In the genomic region with DNA sequence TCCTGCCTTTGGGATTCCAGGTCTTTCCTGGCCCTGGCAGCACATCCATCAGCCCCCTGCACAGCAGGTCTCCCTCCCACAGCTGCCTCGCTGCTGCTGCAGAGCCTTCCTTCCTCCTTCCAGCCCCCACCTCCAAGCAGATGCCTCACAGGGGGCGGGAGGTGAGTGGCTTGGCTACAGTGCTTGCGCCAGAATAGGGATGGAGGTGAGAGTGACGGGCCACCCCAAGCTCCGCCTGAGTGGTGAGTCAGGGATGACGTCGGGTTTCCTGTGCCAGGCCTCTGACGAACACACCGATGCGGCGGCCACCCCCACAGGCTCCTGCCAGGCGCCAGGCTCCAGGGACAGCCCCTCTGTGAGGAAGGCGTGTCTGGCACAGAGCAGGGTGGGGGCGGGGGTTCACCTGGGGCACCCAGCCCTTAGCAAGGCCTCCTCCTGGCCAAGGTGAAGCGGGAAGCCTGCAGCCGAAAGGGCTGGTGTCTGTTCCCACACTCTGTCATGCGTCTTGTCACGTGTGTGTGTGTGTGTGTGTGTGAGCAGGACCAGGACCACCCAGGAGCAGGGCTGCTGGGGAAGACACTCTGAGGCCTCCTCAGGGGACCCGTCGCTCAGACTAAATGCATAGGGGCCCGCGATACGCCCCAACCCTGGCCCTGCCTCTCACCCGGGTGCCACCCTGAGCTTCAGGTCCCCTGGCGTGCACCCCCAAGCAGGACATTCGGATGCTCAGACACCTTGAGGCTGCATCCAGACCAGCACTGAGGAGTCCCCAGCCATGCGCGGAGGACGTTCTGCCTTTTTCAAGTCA, we compare ENCODE assay signal across 1 cellular context.
TF ChIP-seq lines count a peak whose summit lies in the region.

No MANE protein-coding gene starts in this region.

TF ChIP-seq in GM12878, 131 proteins besides CTCF, POLR2A, EP300 and RAD21 (continued from another document and continues in another):
- TF ChIP-seq, protein P1, sequence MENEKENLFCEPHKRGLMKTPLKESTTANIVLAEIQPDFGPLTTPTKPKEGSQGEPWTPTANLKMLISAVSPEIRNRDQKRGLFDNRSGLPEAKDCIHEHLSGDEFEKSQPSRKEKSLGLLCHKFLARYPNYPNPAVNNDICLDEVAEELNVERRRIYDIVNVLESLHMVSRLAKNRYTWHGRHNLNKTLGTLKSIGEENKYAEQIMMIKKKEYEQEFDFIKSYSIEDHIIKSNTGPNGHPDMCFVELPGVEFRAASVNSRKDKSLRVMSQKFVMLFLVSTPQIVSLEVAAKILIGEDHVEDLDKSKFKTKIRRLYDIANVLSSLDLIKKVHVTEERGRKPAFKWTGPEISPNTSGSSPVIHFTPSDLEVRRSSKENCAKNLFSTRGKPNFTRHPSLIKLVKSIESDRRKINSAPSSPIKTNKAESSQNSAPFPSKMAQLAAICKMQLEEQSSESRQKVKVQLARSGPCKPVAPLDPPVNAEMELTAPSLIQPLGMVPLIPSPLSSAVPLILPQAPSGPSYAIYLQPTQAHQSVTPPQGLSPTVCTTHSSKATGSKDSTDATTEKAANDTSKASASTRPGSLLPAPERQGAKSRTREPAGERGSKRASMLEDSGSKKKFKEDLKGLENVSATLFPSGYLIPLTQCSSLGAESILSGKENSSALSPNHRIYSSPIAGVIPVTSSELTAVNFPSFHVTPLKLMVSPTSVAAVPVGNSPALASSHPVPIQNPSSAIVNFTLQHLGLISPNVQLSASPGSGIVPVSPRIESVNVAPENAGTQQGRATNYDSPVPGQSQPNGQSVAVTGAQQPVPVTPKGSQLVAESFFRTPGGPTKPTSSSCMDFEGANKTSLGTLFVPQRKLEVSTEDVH (IDR thresholded peaks at IDR 0.05; ENCODE audit: low read depth, partially characterized antibody): peak; percentile 40
- TF ChIP-seq SIN3A (IDR thresholded peaks at IDR 0.05; ENCODE audit: low read depth, low read length): no peak
- TF ChIP-seq, protein P2, sequence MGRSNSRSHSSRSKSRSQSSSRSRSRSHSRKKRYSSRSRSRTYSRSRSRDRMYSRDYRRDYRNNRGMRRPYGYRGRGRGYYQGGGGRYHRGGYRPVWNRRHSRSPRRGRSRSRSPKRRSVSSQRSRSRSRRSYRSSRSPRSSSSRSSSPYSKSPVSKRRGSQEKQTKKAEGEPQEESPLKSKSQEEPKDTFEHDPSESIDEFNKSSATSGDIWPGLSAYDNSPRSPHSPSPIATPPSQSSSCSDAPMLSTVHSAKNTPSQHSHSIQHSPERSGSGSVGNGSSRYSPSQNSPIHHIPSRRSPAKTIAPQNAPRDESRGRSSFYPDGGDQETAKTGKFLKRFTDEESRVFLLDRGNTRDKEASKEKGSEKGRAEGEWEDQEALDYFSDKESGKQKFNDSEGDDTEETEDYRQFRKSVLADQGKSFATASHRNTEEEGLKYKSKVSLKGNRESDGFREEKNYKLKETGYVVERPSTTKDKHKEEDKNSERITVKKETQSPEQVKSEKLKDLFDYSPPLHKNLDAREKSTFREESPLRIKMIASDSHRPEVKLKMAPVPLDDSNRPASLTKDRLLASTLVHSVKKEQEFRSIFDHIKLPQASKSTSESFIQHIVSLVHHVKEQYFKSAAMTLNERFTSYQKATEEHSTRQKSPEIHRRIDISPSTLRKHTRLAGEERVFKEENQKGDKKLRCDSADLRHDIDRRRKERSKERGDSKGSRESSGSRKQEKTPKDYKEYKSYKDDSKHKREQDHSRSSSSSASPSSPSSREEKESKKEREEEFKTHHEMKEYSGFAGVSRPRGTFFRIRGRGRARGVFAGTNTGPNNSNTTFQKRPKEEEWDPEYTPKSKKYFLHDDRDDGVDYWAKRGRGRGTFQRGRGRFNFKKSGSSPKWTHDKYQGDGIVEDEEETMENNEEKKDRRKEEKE (IDR thresholded peaks at IDR 0.05): no peak
- TF ChIP-seq, protein P3, sequence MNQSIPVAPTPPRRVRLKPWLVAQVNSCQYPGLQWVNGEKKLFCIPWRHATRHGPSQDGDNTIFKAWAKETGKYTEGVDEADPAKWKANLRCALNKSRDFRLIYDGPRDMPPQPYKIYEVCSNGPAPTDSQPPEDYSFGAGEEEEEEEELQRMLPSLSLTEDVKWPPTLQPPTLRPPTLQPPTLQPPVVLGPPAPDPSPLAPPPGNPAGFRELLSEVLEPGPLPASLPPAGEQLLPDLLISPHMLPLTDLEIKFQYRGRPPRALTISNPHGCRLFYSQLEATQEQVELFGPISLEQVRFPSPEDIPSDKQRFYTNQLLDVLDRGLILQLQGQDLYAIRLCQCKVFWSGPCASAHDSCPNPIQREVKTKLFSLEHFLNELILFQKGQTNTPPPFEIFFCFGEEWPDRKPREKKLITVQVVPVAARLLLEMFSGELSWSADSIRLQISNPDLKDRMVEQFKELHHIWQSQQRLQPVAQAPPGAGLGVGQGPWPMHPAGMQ (IDR thresholded peaks at IDR 0.05; ENCODE audit: borderline replicate concordance): no peak
- TF ChIP-seq, protein P4, sequence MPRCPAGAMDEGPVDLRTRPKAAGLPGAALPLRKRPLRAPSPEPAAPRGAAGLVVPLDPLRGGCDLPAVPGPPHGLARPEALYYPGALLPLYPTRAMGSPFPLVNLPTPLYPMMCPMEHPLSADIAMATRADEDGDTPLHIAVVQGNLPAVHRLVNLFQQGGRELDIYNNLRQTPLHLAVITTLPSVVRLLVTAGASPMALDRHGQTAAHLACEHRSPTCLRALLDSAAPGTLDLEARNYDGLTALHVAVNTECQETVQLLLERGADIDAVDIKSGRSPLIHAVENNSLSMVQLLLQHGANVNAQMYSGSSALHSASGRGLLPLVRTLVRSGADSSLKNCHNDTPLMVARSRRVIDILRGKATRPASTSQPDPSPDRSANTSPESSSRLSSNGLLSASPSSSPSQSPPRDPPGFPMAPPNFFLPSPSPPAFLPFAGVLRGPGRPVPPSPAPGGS (IDR thresholded peaks at IDR 0.05; ENCODE audit: borderline replicate concordance, insufficient read depth, low read depth, low read length, poor library complexity, severe bottlenecking): peak; percentile 66
- TF ChIP-seq KAT2A (conservative IDR thresholded peaks at IDR 0.05; ENCODE audit: control insufficient read depth, low read depth, low read length): no peak
- TF ChIP-seq RFX5 (IDR thresholded peaks at IDR 0.05; ENCODE audit: low read depth, low read length): peak; percentile 43; the same call in 1 of the 2 replicates
- TF ChIP-seq EZH2 (IDR thresholded peaks at IDR 0.05; ENCODE audit: borderline replicate concordance, control insufficient read depth, low read depth, low read length): no peak
- TF ChIP-seq, protein P5, sequence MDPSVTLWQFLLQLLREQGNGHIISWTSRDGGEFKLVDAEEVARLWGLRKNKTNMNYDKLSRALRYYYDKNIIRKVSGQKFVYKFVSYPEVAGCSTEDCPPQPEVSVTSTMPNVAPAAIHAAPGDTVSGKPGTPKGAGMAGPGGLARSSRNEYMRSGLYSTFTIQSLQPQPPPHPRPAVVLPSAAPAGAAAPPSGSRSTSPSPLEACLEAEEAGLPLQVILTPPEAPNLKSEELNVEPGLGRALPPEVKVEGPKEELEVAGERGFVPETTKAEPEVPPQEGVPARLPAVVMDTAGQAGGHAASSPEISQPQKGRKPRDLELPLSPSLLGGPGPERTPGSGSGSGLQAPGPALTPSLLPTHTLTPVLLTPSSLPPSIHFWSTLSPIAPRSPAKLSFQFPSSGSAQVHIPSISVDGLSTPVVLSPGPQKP (IDR thresholded peaks at IDR 0.05; ENCODE audit: low read depth, low read length): no peak
- TF ChIP-seq, protein P6, sequence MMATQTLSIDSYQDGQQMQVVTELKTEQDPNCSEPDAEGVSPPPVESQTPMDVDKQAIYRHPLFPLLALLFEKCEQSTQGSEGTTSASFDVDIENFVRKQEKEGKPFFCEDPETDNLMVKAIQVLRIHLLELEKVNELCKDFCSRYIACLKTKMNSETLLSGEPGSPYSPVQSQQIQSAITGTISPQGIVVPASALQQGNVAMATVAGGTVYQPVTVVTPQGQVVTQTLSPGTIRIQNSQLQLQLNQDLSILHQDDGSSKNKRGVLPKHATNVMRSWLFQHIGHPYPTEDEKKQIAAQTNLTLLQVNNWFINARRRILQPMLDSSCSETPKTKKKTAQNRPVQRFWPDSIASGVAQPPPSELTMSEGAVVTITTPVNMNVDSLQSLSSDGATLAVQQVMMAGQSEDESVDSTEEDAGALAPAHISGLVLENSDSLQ (IDR thresholded peaks at IDR 0.05): peak; percentile 96
- no peak for TF ChIP-seq FOXM1 (IDR thresholded peaks at IDR 0.05; ENCODE audit: low read depth, low read length)
- TF ChIP-seq SUPT20H (IDR thresholded peaks at IDR 0.05; ENCODE audit: borderline replicate concordance, control insufficient read depth, low read depth, low read length): no peak
- TF ChIP-seq, protein P7, sequence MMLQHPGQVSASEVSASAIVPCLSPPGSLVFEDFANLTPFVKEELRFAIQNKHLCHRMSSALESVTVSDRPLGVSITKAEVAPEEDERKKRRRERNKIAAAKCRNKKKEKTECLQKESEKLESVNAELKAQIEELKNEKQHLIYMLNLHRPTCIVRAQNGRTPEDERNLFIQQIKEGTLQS (IDR thresholded peaks at IDR 0.05; ENCODE audit: borderline replicate concordance, extremely low read depth, low read depth, low read length): no peak
- peak; percentile 54 for TF ChIP-seq KLF5 (IDR thresholded peaks at IDR 0.05; ENCODE audit: partially characterized antibody)
- TF ChIP-seq NFXL1 (IDR thresholded peaks at IDR 0.05; ENCODE audit: borderline replicate concordance): no peak
- TF ChIP-seq ZNF274 (IDR thresholded peaks at IDR 0.05; ENCODE audit: insufficient read depth, insufficient read length): no peak
- TF ChIP-seq SPI1 (IDR thresholded peaks at IDR 0.05; ENCODE audit: borderline replicate concordance, insufficient read depth, low read depth, low read length): no peak
- no peak for TF ChIP-seq CBFB (IDR thresholded peaks at IDR 0.05; ENCODE audit: low read depth)
- TF ChIP-seq, protein P8, sequence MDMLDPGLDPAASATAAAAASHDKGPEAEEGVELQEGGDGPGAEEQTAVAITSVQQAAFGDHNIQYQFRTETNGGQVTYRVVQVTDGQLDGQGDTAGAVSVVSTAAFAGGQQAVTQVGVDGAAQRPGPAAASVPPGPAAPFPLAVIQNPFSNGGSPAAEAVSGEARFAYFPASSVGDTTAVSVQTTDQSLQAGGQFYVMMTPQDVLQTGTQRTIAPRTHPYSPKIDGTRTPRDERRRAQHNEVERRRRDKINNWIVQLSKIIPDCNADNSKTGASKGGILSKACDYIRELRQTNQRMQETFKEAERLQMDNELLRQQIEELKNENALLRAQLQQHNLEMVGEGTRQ (IDR thresholded peaks at IDR 0.05; ENCODE audit: borderline replicate concordance, low read depth, low read length): no peak
- no peak; the same call in 1 of the 2 replicates for TF ChIP-seq POLR2AphosphoS2 (IDR thresholded peaks at IDR 0.05; ENCODE audit: low read depth, low read length)
- no peak for TF ChIP-seq TAF1 (IDR thresholded peaks at IDR 0.05; ENCODE audit: borderline replicate concordance, low read depth, low read length)
- TF ChIP-seq, protein P9, sequence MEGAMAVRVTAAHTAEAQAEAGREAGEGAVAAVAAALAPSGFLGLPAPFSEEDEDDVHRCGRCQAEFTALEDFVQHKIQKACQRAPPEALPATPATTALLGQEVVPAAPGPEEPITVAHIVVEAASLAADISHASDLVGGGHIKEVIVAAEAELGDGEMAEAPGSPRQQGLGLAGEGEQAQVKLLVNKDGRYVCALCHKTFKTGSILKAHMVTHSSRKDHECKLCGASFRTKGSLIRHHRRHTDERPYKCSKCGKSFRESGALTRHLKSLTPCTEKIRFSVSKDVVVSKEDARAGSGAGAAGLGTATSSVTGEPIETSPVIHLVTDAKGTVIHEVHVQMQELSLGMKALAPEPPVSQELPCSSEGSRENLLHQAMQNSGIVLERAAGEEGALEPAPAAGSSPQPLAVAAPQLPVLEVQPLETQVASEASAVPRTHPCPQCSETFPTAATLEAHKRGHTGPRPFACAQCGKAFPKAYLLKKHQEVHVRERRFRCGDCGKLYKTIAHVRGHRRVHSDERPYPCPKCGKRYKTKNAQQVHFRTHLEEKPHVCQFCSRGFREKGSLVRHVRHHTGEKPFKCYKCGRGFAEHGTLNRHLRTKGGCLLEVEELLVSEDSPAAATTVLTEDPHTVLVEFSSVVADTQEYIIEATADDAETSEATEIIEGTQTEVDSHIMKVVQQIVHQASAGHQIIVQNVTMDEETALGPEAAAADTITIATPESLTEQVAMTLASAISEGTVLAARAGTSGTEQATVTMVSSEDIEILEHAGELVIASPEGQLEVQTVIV (IDR thresholded peaks at IDR 0.05; ENCODE audit: borderline replicate concordance, partially characterized antibody): no peak
- no peak for TF ChIP-seq TARDBP (IDR thresholded peaks at IDR 0.05; ENCODE audit: borderline replicate concordance)
- TF ChIP-seq PAX5 (IDR thresholded peaks at IDR 0.05; ENCODE audit: borderline replicate concordance, low read depth, low read length): no peak
- TF ChIP-seq BCL11A (IDR thresholded peaks at IDR 0.05; ENCODE audit: low read depth, low read length): no peak
- TF ChIP-seq EED (IDR thresholded peaks at IDR 0.05; ENCODE audit: low read depth): no peak
- no peak for TF ChIP-seq SMAD5 (IDR thresholded peaks at IDR 0.05; ENCODE audit: low read depth)
- TF ChIP-seq JUND (IDR thresholded peaks at IDR 0.05; ENCODE audit: low read depth, low read length): peak; percentile 78
- TF ChIP-seq, protein P10, sequence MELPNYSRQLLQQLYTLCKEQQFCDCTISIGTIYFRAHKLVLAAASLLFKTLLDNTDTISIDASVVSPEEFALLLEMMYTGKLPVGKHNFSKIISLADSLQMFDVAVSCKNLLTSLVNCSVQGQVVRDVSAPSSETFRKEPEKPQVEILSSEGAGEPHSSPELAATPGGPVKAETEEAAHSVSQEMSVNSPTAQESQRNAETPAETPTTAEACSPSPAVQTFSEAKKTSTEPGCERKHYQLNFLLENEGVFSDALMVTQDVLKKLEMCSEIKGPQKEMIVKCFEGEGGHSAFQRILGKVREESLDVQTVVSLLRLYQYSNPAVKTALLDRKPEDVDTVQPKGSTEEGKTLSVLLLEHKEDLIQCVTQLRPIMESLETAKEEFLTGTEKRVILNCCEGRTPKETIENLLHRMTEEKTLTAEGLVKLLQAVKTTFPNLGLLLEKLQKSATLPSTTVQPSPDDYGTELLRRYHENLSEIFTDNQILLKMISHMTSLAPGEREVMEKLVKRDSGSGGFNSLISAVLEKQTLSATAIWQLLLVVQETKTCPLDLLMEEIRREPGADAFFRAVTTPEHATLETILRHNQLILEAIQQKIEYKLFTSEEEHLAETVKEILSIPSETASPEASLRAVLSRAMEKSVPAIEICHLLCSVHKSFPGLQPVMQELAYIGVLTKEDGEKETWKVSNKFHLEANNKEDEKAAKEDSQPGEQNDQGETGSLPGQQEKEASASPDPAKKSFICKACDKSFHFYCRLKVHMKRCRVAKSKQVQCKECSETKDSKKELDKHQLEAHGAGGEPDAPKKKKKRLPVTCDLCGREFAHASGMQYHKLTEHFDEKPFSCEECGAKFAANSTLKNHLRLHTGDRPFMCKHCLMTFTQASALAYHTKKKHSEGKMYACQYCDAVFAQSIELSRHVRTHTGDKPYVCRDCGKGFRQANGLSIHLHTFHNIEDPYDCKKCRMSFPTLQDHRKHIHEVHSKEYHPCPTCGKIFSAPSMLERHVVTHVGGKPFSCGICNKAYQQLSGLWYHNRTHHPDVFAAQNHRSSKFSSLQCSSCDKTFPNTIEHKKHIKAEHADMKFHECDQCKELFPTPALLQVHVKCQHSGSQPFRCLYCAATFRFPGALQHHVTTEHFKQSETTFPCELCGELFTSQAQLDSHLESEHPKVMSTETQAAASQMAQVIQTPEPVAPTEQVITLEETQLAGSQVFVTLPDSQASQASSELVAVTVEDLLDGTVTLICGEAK (IDR thresholded peaks at IDR 0.05; ENCODE audit: borderline replicate concordance): no peak
- TF ChIP-seq SRF (IDR thresholded peaks at IDR 0.05; ENCODE audit: low read depth in 2 of 2, low read length in 2 of 2): no peak
